In genomic region chr2:26670931-26671460, GRCh38 we compare ENCODE assay signal across 21 cellular contexts. TPM values are rescaled to one million over a fixed set of nuclear protein-coding genes. Genes with fewer than 3 reads are reported as not detected.
"Had no signal": no experiment of that assay in that cellular context is flagged by ENCODE, and none has a peak within 500 bp of the region (broad histone marks: within the 10 kb centered on the region; RNA-seq: fewer than 3 reads in every experiment).

No MANE protein-coding gene starts in this region.

- H3K9me3 ChIP-seq: suprapubic skin, transverse colon had no signal

- H3K27ac Mint-ChIP-seq: activated CD4-positive, alpha-beta T cell treated with anti-CD3 and anti-CD28 coated beads, Interleukin-2, amount 10 ng/mL, durations not matched to agents 7 days and 5 days; activated CD8-positive, alpha-beta T cell treated with anti-CD3 and anti-CD28 coated beads, Interleukin-2, amount 10 ng/mL, durations not matched to agents 7 days and 5 days; activated naive CD4-positive, alpha-beta T cell treated with anti-CD3 and anti-CD28 coated beads, Interleukin-2, amount 50 U/mL, for 24 hours; activated T-cell treated with anti-CD3 and anti-CD28 coated beads, Interleukin-2, amount 50 U/mL, for 24 hours; stimulated activated naive CD8-positive, alpha-beta T cell treated with anti-CD3 and anti-CD28 coated beads, Interleukin-15, amount 100 ng/mL, for 72 hours had no signal

- H3K36me3 Mint-ChIP-seq: activated naive CD4-positive, alpha-beta T cell treated with anti-CD3 and anti-CD28 coated beads, Interleukin-2, amount 50 U/mL, for 24 hours had no signal

- H3K36me3 ChIP-seq: suprapubic skin, transverse colon had no signal

- H3K4me3 Mint-ChIP-seq: activated CD4-positive, alpha-beta T cell treated with anti-CD3 and anti-CD28 coated beads, Interleukin-2, amount 10 ng/mL, durations not matched to agents 7 days and 5 days; activated CD8-positive, alpha-beta T cell treated with anti-CD3 and anti-CD28 coated beads, Interleukin-2, amount 10 ng/mL, durations not matched to agents 7 days and 5 days; activated naive CD4-positive, alpha-beta T cell treated with anti-CD3 and anti-CD28 coated beads, Interleukin-2, amount 50 U/mL, for 24 hours; activated T-cell treated with anti-CD3 and anti-CD28 coated beads, Interleukin-2, amount 50 U/mL, for 24 hours; nephron; stimulated activated naive CD8-positive, alpha-beta T cell treated with anti-CD3 and anti-CD28 coated beads, Interleukin-15, amount 100 ng/mL, for 72 hours had no signal

- H3K27me3 ChIP-seq: hepatocyte had no signal

- H3K4me1 ChIP-seq: foreskin keratinocyte, suprapubic skin, transverse colon had no signal

- DNase-seq: activated CD4-positive, alpha-beta T cell treated with anti-CD3 and anti-CD28 coated beads, Interleukin-2, amount 10 ng/mL, durations not matched to agents 7 days and 5 days; activated CD8-positive, alpha-beta T cell treated with anti-CD3 and anti-CD28 coated beads, Interleukin-2, amount 10 ng/mL, durations not matched to agents 7 days and 5 days; activated T-cell treated with anti-CD3 and anti-CD28 coated beads, Interleukin-2, amount 50 U/mL, for 24 hours; foreskin keratinocyte; midbrain; stimulated activated CD4-positive, alpha-beta T cell treated with anti-CD3 and anti-CD28 coated beads, Interleukin-2, amount 100 ng/mL, for 48 hours; stimulated activated naive CD8-positive, alpha-beta T cell treated with anti-CD3 and anti-CD28 coated beads, Interleukin-15, amount 100 ng/mL, for 72 hours; T1000; transverse colon had no signal

- H3K27ac ChIP-seq: foreskin keratinocyte, suprapubic skin, transverse colon had no signal

- H3K4me3 ChIP-seq: hepatocyte, lung, suprapubic skin, transverse colon had no signal

- H3K9me3 Mint-ChIP-seq: activated CD4-positive, alpha-beta T cell treated with anti-CD3 and anti-CD28 coated beads, Interleukin-2, amount 10 ng/mL, durations not matched to agents 7 days and 5 days; activated naive CD4-positive, alpha-beta T cell treated with anti-CD3 and anti-CD28 coated beads, Interleukin-2, amount 50 U/mL, for 24 hours; activated T-cell treated with anti-CD3 and anti-CD28 coated beads, Interleukin-2, amount 50 U/mL, for 24 hours; stimulated activated naive CD8-positive, alpha-beta T cell treated with anti-CD3 and anti-CD28 coated beads, Interleukin-15, amount 100 ng/mL, for 72 hours had no signal

- H3K4me1 Mint-ChIP-seq: activated CD4-positive, alpha-beta T cell treated with anti-CD3 and anti-CD28 coated beads, Interleukin-2, amount 10 ng/mL, durations not matched to agents 7 days and 5 days; activated naive CD4-positive, alpha-beta T cell treated with anti-CD3 and anti-CD28 coated beads, Interleukin-2, amount 50 U/mL, for 24 hours; stimulated activated naive CD8-positive, alpha-beta T cell treated with anti-CD3 and anti-CD28 coated beads, Interleukin-15, amount 100 ng/mL, for 72 hours had no signal

RNA-seq across cellular contexts. Expression of gene KCNK3, which starts 21.5 kb away (rescaled TPM):
- total RNA-seq: activated CD4-positive, alpha-beta T cell treated with anti-CD3 and anti-CD28 coated beads, Interleukin-2, amount 10 ng/mL, durations not matched to agents 7 days and 5 days; activated CD8-positive, alpha-beta T cell treated with anti-CD3 and anti-CD28 coated beads, Interleukin-2, amount 10 ng/mL, durations not matched to agents 7 days and 5 days; bronchial epithelial cell; dermis microvascular lymphatic vessel endothelial cell; foreskin keratinocyte had no signal

RNA-seq across cellular contexts. Expression of gene CIB4, which starts 29.8 kb away (rescaled TPM):
- total RNA-seq: activated CD4-positive, alpha-beta T cell treated with anti-CD3 and anti-CD28 coated beads, Interleukin-2, amount 10 ng/mL, durations not matched to agents 7 days and 5 days; activated CD8-positive, alpha-beta T cell treated with anti-CD3 and anti-CD28 coated beads, Interleukin-2, amount 10 ng/mL, durations not matched to agents 7 days and 5 days; bronchial epithelial cell; cerebellum; dermis microvascular lymphatic vessel endothelial cell; epithelial cell of proximal tubule; fibroblast of lung; foreskin keratinocyte; hepatocyte; left lobe of liver; skeletal muscle tissue; suprapubic skin; transverse colon had no signal
